ENCODE assay signal across 15 cellular contexts in the genomic region with DNA sequence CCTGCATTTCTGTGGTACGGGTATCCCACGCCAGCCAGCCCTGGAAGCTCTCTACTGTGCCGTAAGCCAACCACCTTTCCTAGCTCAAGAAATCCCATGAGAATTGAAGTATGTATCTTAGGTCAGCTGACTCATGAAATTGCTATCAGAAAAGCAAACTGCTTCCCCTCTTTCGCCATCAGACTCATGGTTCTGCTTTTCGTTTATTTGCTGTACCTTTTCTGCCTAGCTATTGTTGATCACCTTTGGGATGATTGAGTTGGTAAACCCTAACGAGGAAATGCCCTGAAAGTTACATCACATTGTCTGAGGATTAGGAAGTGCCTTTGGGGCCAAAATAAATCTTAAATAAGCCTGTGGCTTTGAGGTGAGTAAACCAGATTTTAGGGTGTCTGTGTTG. TPM values are rescaled to one million over a fixed set of nuclear protein-coding genes. Genes with fewer than 3 reads are reported as not detected.
A peak's percentile ranks its signal among the peaks of the same experiment; 100 is the strongest.
DNase-seq lines count a peak whose midpoint lies in the region; ATAC-seq and TF ChIP-seq lines count a peak whose summit lies in the region.
"Had no signal": no experiment of that assay in that cellular context is flagged by ENCODE, and none has a peak within 500 bp of the region (broad histone marks: within the 10 kb centered on the region; RNA-seq: fewer than 3 reads in every experiment).

A gene with protein sequence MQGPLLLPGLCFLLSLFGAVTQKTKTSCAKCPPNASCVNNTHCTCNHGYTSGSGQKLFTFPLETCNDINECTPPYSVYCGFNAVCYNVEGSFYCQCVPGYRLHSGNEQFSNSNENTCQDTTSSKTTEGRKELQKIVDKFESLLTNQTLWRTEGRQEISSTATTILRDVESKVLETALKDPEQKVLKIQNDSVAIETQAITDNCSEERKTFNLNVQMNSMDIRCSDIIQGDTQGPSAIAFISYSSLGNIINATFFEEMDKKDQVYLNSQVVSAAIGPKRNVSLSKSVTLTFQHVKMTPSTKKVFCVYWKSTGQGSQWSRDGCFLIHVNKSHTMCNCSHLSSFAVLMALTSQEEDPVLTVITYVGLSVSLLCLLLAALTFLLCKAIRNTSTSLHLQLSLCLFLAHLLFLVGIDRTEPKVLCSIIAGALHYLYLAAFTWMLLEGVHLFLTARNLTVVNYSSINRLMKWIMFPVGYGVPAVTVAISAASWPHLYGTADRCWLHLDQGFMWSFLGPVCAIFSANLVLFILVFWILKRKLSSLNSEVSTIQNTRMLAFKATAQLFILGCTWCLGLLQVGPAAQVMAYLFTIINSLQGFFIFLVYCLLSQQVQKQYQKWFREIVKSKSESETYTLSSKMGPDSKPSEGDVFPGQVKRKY (minus strand): TSS at position 81 of the 400 bp plus-strand sequence. CDS start 74 bp downstream, at position 7.

- H3K9me3 ChIP-seq in HAP-1, result no peaks in the 10 kb centered on the region
- H3K9me3 ChIP-seq: mucosa of descending colon had no signal

- H3K4me1 Mint-ChIP-seq in CD14-positive monocyte (peaks cover 58% of the 10 kb centered on the region), memory B cell (peaks cover 20% of the 10 kb centered on the region)

- H3K4me1 ChIP-seq in HAP-1, result no peaks in the 10 kb centered on the region

- no peaks in the 10 kb centered on the region for H3K27me3 Mint-ChIP-seq in CD14-positive monocyte (ENCODE audit: low read depth in 3 of 3)
- H3K27me3 Mint-ChIP-seq in memory B cell, result no peaks in the 10 kb centered on the region

- DNase-seq in CD14-positive monocyte (ENCODE audit: low spot score) (peak; percentile 52), KBM-7 (peak; percentile 34), SKM-1 (lab: John Stamatoyannopoulos, UW; ENCODE audit: unreplicated experiment) (peak; percentile 77), memory B cell (ENCODE audit: low spot score in 2 of 2) (peak in 1 of 2 donors; percentile 29), KG1 (lab: John Stamatoyannopoulos, UW) (no peak), HAP-1 (ENCODE audit: low spot score in 2 of 2) (no peak)
- DNase-seq: activated CD4-positive, alpha-beta T cell treated with anti-CD3 and anti-CD28 coated beads for 36 hours; hypothalamus; mucosa of descending colon; NCI-H1694; NCI-H446 treated with DMSO at 0.1 percent for 48 hours had no signal

- H3K9me3 Mint-ChIP-seq in CD14-positive monocyte (peaks cover 0 to 7% (median 3%) of the 10 kb centered on the region in 7 donors), memory B cell (no peaks in the 10 kb centered on the region)
- H3K9me3 Mint-ChIP-seq: T-helper 1 cell treated with Interleukin-12 subunit alpha and Interleukin-12 subunit beta and Interleukin-4 antibody, amounts not matched to agents 30 μg/mL and 1 μg/mL, for 36 hours had no signal

- peak; percentile 81 for ATAC-seq in memory B cell (ENCODE audit: low read depth)
- ATAC-seq in GM21381 (IDR thresholded peaks at IDR 0.05; ENCODE audit: unreplicated experiment), result no peak
- no peak for ATAC-seq in GM21528 (IDR thresholded peaks at IDR 0.05; ENCODE audit: low FRiP score, unreplicated experiment)
- ATAC-seq: activated CD4-positive, alpha-beta T cell treated with anti-CD3 and anti-CD28 coated beads for 36 hours; mucosa of descending colon had no signal

- in situ Hi-C loops in KBM-7 (cut with MboI; ENCODE audit: low pct_unique_long_range_greater_than_20kb, low sequenced_read_pairs), result no loop called here
- in situ Hi-C loops in HAP-1 (cut with MboI; ENCODE audit: low sequenced_read_pairs), result no loop called here

- peaks cover 18% of the 10 kb centered on the region; the same call in 1 of the 2 replicates for H3K27me3 ChIP-seq in HAP-1 (ENCODE audit: low read depth)

- peak within 1 kb of the TSS in 3 of 7 donors; percentile 97 to 98 (median 97) for H3K27ac Mint-ChIP-seq in CD14-positive monocyte
- H3K27ac Mint-ChIP-seq in memory B cell, result peak within 1 kb of the TSS; percentile 26
- H3K27ac Mint-ChIP-seq: activated CD4-positive, alpha-beta T cell treated with anti-CD3 and anti-CD28 coated beads for 36 hours; T-helper 1 cell treated with Interleukin-12 subunit alpha and Interleukin-12 subunit beta and Interleukin-4 antibody, amounts not matched to agents 30 μg/mL and 1 μg/mL, for 36 hours had no signal

- no peaks in the 10 kb centered on the region for H3K36me3 ChIP-seq in HAP-1 (replicated peaks)

- H3K4me3 ChIP-seq in HAP-1, result no peak within 1 kb of the TSS
- H3K4me3 ChIP-seq: mucosa of descending colon had no signal

- peak within 1 kb of the TSS; percentile 71 to 82 for H3K4me3 Mint-ChIP-seq in CD14-positive monocyte
- H3K4me3 Mint-ChIP-seq in memory B cell, result peak within 1 kb of the TSS; percentile 4
- H3K4me3 Mint-ChIP-seq: activated CD4-positive, alpha-beta T cell treated with anti-CD3 and anti-CD28 coated beads for 36 hours; T-helper 1 cell treated with Interleukin-12 subunit alpha and Interleukin-12 subunit beta and Interleukin-4 antibody, amounts not matched to agents 30 μg/mL and 1 μg/mL, for 36 hours had no signal

- no peak for TF ChIP-seq CTCF in CD14-positive monocyte (IDR thresholded peaks at IDR 0.05)

- H3K36me3 Mint-ChIP-seq in CD14-positive monocyte, result peaks cover 6 to 17% of the 10 kb centered on the region in 2 donors
- no peaks in the 10 kb centered on the region for H3K36me3 Mint-ChIP-seq in memory B cell

- intact Hi-C loops in CD14-positive monocyte (cut with micrococcal nuclease), result loop anchor here in 1 of 2 donors (5.0 to 10.0 kb wide), 3 partner anchors 57 to 110 kb away; a partner anchor contains a TSS

RNA-seq across cellular contexts. Expression of the gene that starts here (rescaled TPM):
- 10 to 100 TPM; 28.3 to 92.0 TPM for polyA plus RNA-seq in CD14-positive monocyte
- polyA plus RNA-seq: fibroblast of lung had no signal

Comparison
In these comparisons a context has a peak if more than half of its experiments do, and no peak if none do; other contexts are left out.
1. DNase-seq: peak in CD14-positive monocyte (single experiment), KBM-7 (single experiment) and SKM-1 (single experiment); none in KG1 (single experiment) and HAP-1 (0 of 2).